ENCODE assay signal across 8 cellular contexts in genomic region chr1:9909222-9910046, GRCh38. TPM values are rescaled to one million over a fixed set of nuclear protein-coding genes. Genes with fewer than 3 reads are reported as not detected.
DNase-seq lines count a peak whose midpoint lies in the region; ATAC-seq, FAIRE-seq and TF ChIP-seq lines count a peak whose summit lies in the region.

No MANE protein-coding gene starts in this region.

- H3K4me3 ChIP-seq in endothelial cell of umbilical vein (replicated peaks in 1 of 3; ENCODE audit: insufficient read depth in 1 of 3, low read depth in 1 of 3, low read length in 3 of 3) (peak overlapping the region; percentile 61 to 65 (median 63)), tibial nerve (peak overlapping the region; percentile 38 to 81 (median 74))

- no peaks in the 10 kb centered on the region for H3K9me1 ChIP-seq in endothelial cell of umbilical vein (replicated peaks; ENCODE audit: control insufficient read depth, extremely low read depth, insufficient read depth, low read length)

- H3K4me1 ChIP-seq in endothelial cell of umbilical vein (ENCODE audit: control insufficient read depth, extremely low read depth, insufficient read depth, low read length) (peaks cover 11% of the 10 kb centered on the region), tibial nerve (peaks cover 0 to 21% (median 15%) of the 10 kb centered on the region in 4 donors)

- peak overlapping the region; percentile 33 for H3K27ac Mint-ChIP-seq in nephron progenitor cell

- peaks cover 16% of the 10 kb centered on the region for H3K36me3 Mint-ChIP-seq in nephron progenitor cell (ENCODE audit: low read depth)

- peak overlapping the region; percentile 84 for H3K9ac ChIP-seq in endothelial cell of umbilical vein (replicated peaks; ENCODE audit: extremely low read depth, insufficient read depth, low read length)

- peaks cover 67% of the 10 kb centered on the region for H3K4me1 Mint-ChIP-seq in nephron progenitor cell

- H3K27ac ChIP-seq in endothelial cell of umbilical vein (ENCODE audit: insufficient read depth, low read depth, low read length) (peak overlapping the region; percentile 26), tibial nerve (peak overlapping the region in 3 of 4 donors; percentile 72 to 85 (median 80))

- H3K9me3 Mint-ChIP-seq in nephron progenitor cell = no peaks in the 10 kb centered on the region

- TF ChIP-seq EP300 in tibial nerve (IDR thresholded peaks at IDR 0.05) = no peak

- CTCF ChIA-PET in endothelial cell of umbilical vein (lab: Charles Lee) = interaction anchor here (0.8 kb wide), 1 partner anchor 34 kb away, joined by 3 read pairs; the partner anchor contains the start of genes LZIC and NMNAT1

- dilution Hi-C loops in endothelial cell of umbilical vein (cut with MboI; ENCODE audit: extremely low pct_ligation_motif_present, low sequenced_read_pairs) = no loop called here

- intact Hi-C loops in endothelial cell of umbilical vein (cut with micrococcal nuclease) = loop anchor here (1.0 kb wide), 6 partner anchors 11 to 321 kb away; partner anchors contain the start of genes LZIC, NMNAT1, TMEM201 and UBE4B

- no peaks in the 10 kb centered on the region for H3K27me3 ChIP-seq in endothelial cell of umbilical vein (ENCODE audit: control insufficient read depth in 2 of 2, insufficient read depth in 2 of 2, low read length in 2 of 2)
- H3K27me3 ChIP-seq in tibial nerve = no peaks in the 10 kb centered on the region

- DNase-seq in NCI-H1092 treated with DMSO at 0.1 percent for 48 hours (lab: John Stamatoyannopoulos, UW) = peak; percentile 15
- no peak for DNase-seq in NCI-H1092 (lab: John Stamatoyannopoulos, UW)
- peak; percentile 18 for DNase-seq in HT-29 (ENCODE audit: low spot score)
- DNase-seq in activated CD4-positive, alpha-beta T cell treated with anti-CD3 and anti-CD28 coated beads, Interleukin-2, amount 50 U/mL, for 4 hours = peak; percentile 8
- DNase-seq in endothelial cell of umbilical vein (ENCODE audit: low read depth, low spot score) = peak; percentile 23
- peak; percentile 32 for DNase-seq in nephron progenitor cell
- no peak for DNase-seq in tibial nerve (ENCODE audit: low spot score in 2 of 2)

- H3K9me3 ChIP-seq in endothelial cell of umbilical vein (replicated peaks; ENCODE audit: control insufficient read depth, insufficient read depth, low read length) = no peaks in the 10 kb centered on the region
- H3K9me3 ChIP-seq in tibial nerve = no peaks in the 10 kb centered on the region

- TSS peak; percentile 53 for BruUV-seq in endothelial cell of umbilical vein (replicated peaks; lab: Mats Ljungman, UMichigan)

- H3K79me2 ChIP-seq in endothelial cell of umbilical vein (ENCODE audit: control insufficient read depth, insufficient read depth, low read length) = peaks cover 5% of the 10 kb centered on the region

- H3K4me2 ChIP-seq in endothelial cell of umbilical vein (ENCODE audit: insufficient read depth, low read length) = peak overlapping the region; percentile 76

- no peak for FAIRE-seq in endothelial cell of umbilical vein (lab: Jason Lieb, UNC)

- TF ChIP-seq POLR2A in endothelial cell of umbilical vein (IDR thresholded peaks at IDR 0.05; ENCODE audit: low read depth, low read length) = no peak
- TF ChIP-seq POLR2A in tibial nerve (IDR thresholded peaks at IDR 0.05) = no peak

- POLR2A ChIA-PET in endothelial cell of umbilical vein (lab: Charles Lee) = no interaction called here

- H2AFZ ChIP-seq in endothelial cell of umbilical vein (ENCODE audit: low read depth, low read length) = peak overlapping the region; percentile 92

- H3K27me3 Mint-ChIP-seq in nephron progenitor cell (ENCODE audit: low read depth, poor library complexity) = peaks cover 9% of the 10 kb centered on the region

- WGBS in tibial nerve, 2 donors = 1% methylated on average over 29 to 42 of the region's 47 CpGs

- TF ChIP-seq CTCF in endothelial cell of umbilical vein (IDR thresholded peaks at IDR 0.05; ENCODE audit: extremely low read depth in 1 of 2, insufficient read depth in 1 of 2, low read depth in 1 of 2, low read length in 2 of 2) = no peak
- no peak for TF ChIP-seq CTCF in nephron progenitor cell (IDR thresholded peaks at IDR 0.05)
- TF ChIP-seq CTCF in tibial nerve (IDR thresholded peaks at IDR 0.05) = peak in 1 of 5 experiments; percentile 9

- peak overlapping the region; percentile 98 for H3K4me3 Mint-ChIP-seq in nephron progenitor cell

- H3K36me3 ChIP-seq in endothelial cell of umbilical vein (ENCODE audit: control insufficient read depth in 2 of 2, extremely low read depth in 1 of 2, insufficient read depth in 2 of 2, low read length in 2 of 2) (no peaks in the 10 kb centered on the region), tibial nerve (no peaks in the 10 kb centered on the region)

- H4K20me1 ChIP-seq in endothelial cell of umbilical vein (replicated peaks; ENCODE audit: control insufficient read depth, extremely low read depth, insufficient read depth, low read length) = no peaks in the 10 kb centered on the region

- no peak for ATAC-seq in HG03097 (IDR thresholded peaks at IDR 0.05; ENCODE audit: low FRiP score, unreplicated experiment)

TF ChIP-seq in endothelial cell of umbilical vein, 7 proteins besides CTCF, POLR2A, EP300 and RAD21:
- no peak for TF ChIP-seq GATA2 (IDR thresholded peaks at IDR 0.05; ENCODE audit: insufficient read depth, insufficient read length, low read depth, low read length)
- no peak for TF ChIP-seq JUN (IDR thresholded peaks at IDR 0.05; ENCODE audit: borderline replicate concordance, insufficient read depth, insufficient read length, low read depth)
- no peak for TF ChIP-seq MYC (IDR thresholded peaks at IDR 0.05; ENCODE audit: low read depth, low read length)
- TF ChIP-seq POLR2AphosphoS5 (IDR thresholded peaks at IDR 0.05; ENCODE audit: insufficient read depth, low read depth, low read length) = no peak
- TF ChIP-seq, protein P1, sequence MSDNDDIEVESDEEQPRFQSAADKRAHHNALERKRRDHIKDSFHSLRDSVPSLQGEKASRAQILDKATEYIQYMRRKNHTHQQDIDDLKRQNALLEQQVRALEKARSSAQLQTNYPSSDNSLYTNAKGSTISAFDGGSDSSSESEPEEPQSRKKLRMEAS (IDR thresholded peaks at IDR 0.05; ENCODE audit: insufficient read depth, insufficient read length) = no peak
- TF ChIP-seq EZH2 (IDR thresholded peaks at IDR 0.05; ENCODE audit: borderline replicate concordance, low read depth, low read length, severe bottlenecking) = no peak
- no peak for TF ChIP-seq FOS (IDR thresholded peaks at IDR 0.05; ENCODE audit: borderline replicate concordance, insufficient read depth, low read length)

RNA-seq across cellular contexts. Expression of gene CTNNBIP1, which starts 0.6 kb away (rescaled TPM):
- 12.2 and 16.4 TPM in 2 replicates for total RNA-seq in HT-29 (2014; rRNA removed; shearing (Covaris generic))
- total RNA-seq in endothelial cell of umbilical vein (31.7 and 37.2 TPM in 2 replicates), tibial nerve (10 to 100 TPM; 17.0 to 24.9 (median 20.3) TPM)
- 23.1 and 26.6 TPM in 2 replicates for polyA plus RNA-seq in endothelial cell of umbilical vein
- polyA plus RNA-seq in endothelial cell of umbilical vein (2011; cell fraction: cytosol; rRNA removed) = 21.3 and 33.2 TPM in 2 replicates
- polyA plus RNA-seq in endothelial cell of umbilical vein (2011; cell fraction: nucleus; rRNA removed) = 12.9 and 13.6 TPM in 2 replicates
- polyA plus RNA-seq in endothelial cell of umbilical vein (2012) = 38.7 and 40.7 TPM in 2 replicates
- 17.0 and 23.9 TPM in 2 replicates for polyA minus RNA-seq in endothelial cell of umbilical vein
- polyA minus RNA-seq in endothelial cell of umbilical vein (2011; cell fraction: cytosol; rRNA and poly(A)+ RNA removed) = 7.4 TPM
- polyA minus RNA-seq in endothelial cell of umbilical vein (2011; cell fraction: nucleus; rRNA and poly(A)+ RNA removed) = 4.1 and 5.2 TPM in 2 replicates

RNA-seq across cellular contexts. Expression of gene LZIC, which starts 33.8 kb away (rescaled TPM):
- total RNA-seq in HT-29 (2014; rRNA removed; shearing (Covaris generic)) = 7.7 and 8.7 TPM in 2 replicates
- total RNA-seq in endothelial cell of umbilical vein = 22.7 and 23.4 TPM in 2 replicates
- 2.9 and 3.7 TPM in 2 replicates for polyA plus RNA-seq in endothelial cell of umbilical vein
- polyA plus RNA-seq in endothelial cell of umbilical vein (2011; cell fraction: cytosol; rRNA removed) = 7.5 and 7.7 TPM in 2 replicates
- 4.1 and 6.7 TPM in 2 replicates for polyA plus RNA-seq in endothelial cell of umbilical vein (2011; cell fraction: nucleus; rRNA removed)
- polyA plus RNA-seq in endothelial cell of umbilical vein (2012) = 17.0 and 27.1 TPM in 2 replicates
- polyA minus RNA-seq in endothelial cell of umbilical vein = 6.0 and 6.3 TPM in 2 replicates
- 9.6 TPM for polyA minus RNA-seq in endothelial cell of umbilical vein (2011; cell fraction: cytosol; rRNA and poly(A)+ RNA removed)
- polyA minus RNA-seq in endothelial cell of umbilical vein (2011; cell fraction: nucleus; rRNA and poly(A)+ RNA removed) = 2.6 and 3.7 TPM in 2 replicates
- total RNA-seq in tibial nerve = 10 to 100 TPM; 21.6 to 40.2 (median 32.0) TPM

RNA-seq across cellular contexts. Expression of gene NMNAT1, which starts 33.8 kb away (rescaled TPM):
- total RNA-seq in HT-29 (2014; rRNA removed; shearing (Covaris generic)) = 1.6 and 5.2 TPM in 2 replicates
- total RNA-seq in endothelial cell of umbilical vein (7.4 and 9.8 TPM in 2 replicates), tibial nerve (1 to 10 TPM; 3.8 to 6.0 (median 4.6) TPM)
- 4.4 and 4.8 TPM in 2 replicates for polyA plus RNA-seq in endothelial cell of umbilical vein
- polyA plus RNA-seq in endothelial cell of umbilical vein (2011; cell fraction: cytosol; rRNA removed) = 5.0 and 5.2 TPM in 2 replicates
- polyA plus RNA-seq in endothelial cell of umbilical vein (2011; cell fraction: nucleus; rRNA removed) = 3.0 and 4.0 TPM in 2 replicates
- polyA plus RNA-seq in endothelial cell of umbilical vein (2012) = 16.2 and 22.0 TPM in 2 replicates
- 6.3 and 7.2 TPM in 2 replicates for polyA minus RNA-seq in endothelial cell of umbilical vein
- polyA minus RNA-seq in endothelial cell of umbilical vein (2011; cell fraction: cytosol; rRNA and poly(A)+ RNA removed) = 3.1 TPM
- polyA minus RNA-seq in endothelial cell of umbilical vein (2011; cell fraction: nucleus; rRNA and poly(A)+ RNA removed) = 1.4 and 3.5 TPM in 2 replicates

Comparison
In these comparisons a context has a peak if more than half of its experiments do, and no peak if none do; other contexts are left out.
1. DNase-seq: peak in NCI-H1092 treated with DMSO at 0.1 percent for 48 hours (single experiment), HT-29 (single experiment), activated CD4-positive, alpha-beta T cell treated with anti-CD3 and anti-CD28 coated beads, Interleukin-2, amount 50 U/mL, for 4 hours (2 of 2), endothelial cell of umbilical vein (single experiment) and nephron progenitor cell (single experiment); none in NCI-H1092 (single experiment) and tibial nerve (0 of 2).